In genomic region chr10:96419351-96419750, GRCh38 we compare ENCODE assay signal across 22 cellular contexts.
"Had no signal": no experiment of that assay in that cellular context is flagged by ENCODE, and none has a peak within 500 bp of the region (broad histone marks: within the 10 kb centered on the region; RNA-seq: fewer than 3 reads in every experiment).

No MANE protein-coding gene starts in this region.

- H3K9me3 Mint-ChIP-seq: immature natural killer cell; mesothelial cell of epicardium; naive B cell; naive thymus-derived CD8-positive, alpha-beta T cell had no signal

- DNase-seq: dermis blood vessel endothelial cell; dorsolateral prefrontal cortex; effector CD4-positive, alpha-beta T cell; effector memory CD4-positive, alpha-beta T cell; foreskin keratinocyte; heart left ventricle; hypothalamus; immature natural killer cell; kidney; kidney glomerular epithelial cell; left colon; left lung; lower lobe of right lung; mesenchymal stem cell; mucosa of descending colon; naive B cell; naive thymus-derived CD8-positive, alpha-beta T cell had no signal

- H3K9me3 ChIP-seq: esophagus muscularis mucosa, gastroesophageal sphincter, heart left ventricle, left lung, lower lobe of right lung, mucosa of descending colon had no signal

- H3K27ac ChIP-seq: coronary artery, dorsolateral prefrontal cortex, esophagus muscularis mucosa, foreskin keratinocyte, gastroesophageal sphincter, heart left ventricle, hepatocyte, left lung, lower lobe of right lung had no signal

- H3K36me3 ChIP-seq: esophagus muscularis mucosa, gastroesophageal sphincter, heart left ventricle, left lung, lower lobe of right lung had no signal

- ATAC-seq: foreskin keratinocyte; gastroesophageal sphincter; left colon; left lung; lower lobe of right lung; mucosa of descending colon; naive thymus-derived CD8-positive, alpha-beta T cell had no signal

- H3K27ac Mint-ChIP-seq: immature natural killer cell; mesothelial cell of epicardium; naive B cell; naive thymus-derived CD8-positive, alpha-beta T cell had no signal

- H3K4me3 ChIP-seq: coronary artery, dorsolateral prefrontal cortex, esophagus muscularis mucosa, gastroesophageal sphincter, heart left ventricle, hepatocyte, left lung, lower lobe of right lung, mucosa of descending colon had no signal

- H3K4me3 Mint-ChIP-seq: immature natural killer cell; mesothelial cell of epicardium; naive B cell; naive thymus-derived CD8-positive, alpha-beta T cell had no signal

- H3K36me3 Mint-ChIP-seq: immature natural killer cell; mesothelial cell of epicardium; naive B cell; naive thymus-derived CD8-positive, alpha-beta T cell had no signal

- H3K27me3 ChIP-seq: heart left ventricle, hepatocyte, left lung had no signal

- H3K4me1 ChIP-seq: foreskin keratinocyte had no signal

- H3K4me1 Mint-ChIP-seq: immature natural killer cell; naive thymus-derived CD8-positive, alpha-beta T cell had no signal
